In the genomic region with DNA sequence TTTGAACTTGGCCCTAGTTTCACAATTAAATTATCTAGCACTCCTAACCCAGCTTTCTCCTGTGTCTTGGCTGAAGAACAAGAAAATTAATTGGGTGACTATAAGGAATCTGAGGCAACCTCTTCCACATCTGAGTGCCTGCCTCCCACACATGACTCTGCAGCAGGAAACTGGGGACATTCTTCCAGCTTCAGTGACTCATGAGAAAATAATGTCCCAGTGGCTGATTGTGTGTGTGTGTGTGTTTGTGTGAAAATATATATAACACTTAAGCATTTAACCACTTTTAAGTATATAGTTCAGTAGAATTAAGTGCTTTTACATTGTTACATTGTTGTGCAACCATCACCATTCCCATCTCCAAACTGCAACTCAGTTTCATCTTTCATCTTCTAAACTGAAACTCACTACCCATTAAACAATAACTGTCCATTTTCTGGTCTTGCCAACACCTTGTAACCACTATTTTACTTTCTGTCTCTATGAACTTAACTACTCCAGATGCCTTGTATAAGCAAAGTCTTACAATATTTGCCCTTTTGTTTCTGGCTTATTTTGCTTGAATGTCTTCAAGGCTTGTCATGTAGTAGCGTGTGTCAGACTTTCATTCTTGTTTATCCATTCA, we compare ENCODE assay signal across 8 cellular contexts. TPM values are rescaled to one million over a fixed set of nuclear protein-coding genes. Genes with fewer than 3 reads are reported as not detected.
DNase-seq lines count a peak whose midpoint lies in the region; ATAC-seq and TF ChIP-seq lines count a peak whose summit lies in the region.

No MANE protein-coding gene starts in this region.

- ATAC-seq in naive B cell (ENCODE audit: low read depth in 2 of 2) (no peak), GM18909 (IDR thresholded peaks at IDR 0.05; ENCODE audit: poor library complexity, unreplicated experiment) (no peak), GM19035 (IDR thresholded peaks at IDR 0.05; ENCODE audit: unreplicated experiment) (no peak), GM19023 (IDR thresholded peaks at IDR 0.05; ENCODE audit: unreplicated experiment) (no peak)

- peak overlapping the region in 1 of 8 donors; percentile 30 for H3K4me3 Mint-ChIP-seq in naive B cell

- DNase-seq in Ammon's horn (ENCODE audit: low spot score) (peak; percentile 11), MG63 (peak; percentile 61), dermis microvascular lymphatic vessel endothelial cell (ENCODE audit: low read depth in 2 of 2) (peak; percentile 45 to 89), naive B cell (no peak), tibial nerve (ENCODE audit: low spot score in 2 of 2) (no peak)

- H3K9me3 Mint-ChIP-seq in naive B cell: no peaks in the 10 kb centered on the region

- no peaks in the 10 kb centered on the region for H3K27me3 Mint-ChIP-seq in naive B cell

- H3K27ac Mint-ChIP-seq in naive B cell: peak overlapping the region in 5 of 6 donors; percentile 10 to 95 (median 37)

- H3K36me3 ChIP-seq in MG63 (peaks cover 38% of the 10 kb centered on the region), tibial nerve (peaks cover 0 to 92% (median 32%) of the 10 kb centered on the region in 3 donors)

- TF ChIP-seq EP300 in tibial nerve (IDR thresholded peaks at IDR 0.05): peak in 1 of 2 donors; percentile 34

- H3K4me1 ChIP-seq in tibial nerve: peaks cover 0 to 43% (median 25%) of the 10 kb centered on the region in 4 donors

- no peak overlapping the region for H3K4me3 ChIP-seq in MG63
- no peak overlapping the region for H3K4me3 ChIP-seq in tibial nerve

- H3K4me1 Mint-ChIP-seq in naive B cell: peaks cover 67 to 78% (median 72%) of the 10 kb centered on the region in 3 donors

- TF ChIP-seq CTCF in tibial nerve (IDR thresholded peaks at IDR 0.05): no peak

- H3K9me3 ChIP-seq in MG63: no peaks in the 10 kb centered on the region
- H3K9me3 ChIP-seq in tibial nerve: no peaks in the 10 kb centered on the region

- H3K36me3 Mint-ChIP-seq in naive B cell: peaks cover 52 to 53% of the 10 kb centered on the region in 2 donors

- TF ChIP-seq POLR2A in tibial nerve (IDR thresholded peaks at IDR 0.05): no peak

- WGBS in tibial nerve, 2 donors: 96 to 100% methylated on average over 1 of the region's 1 CpG

- H3K27me3 ChIP-seq in MG63 (no peaks in the 10 kb centered on the region), tibial nerve (no peaks in the 10 kb centered on the region)

- H3K27ac ChIP-seq in tibial nerve: peak overlapping the region in 2 of 4 donors; percentile 42 to 87

RNA-seq across cellular contexts. Expression of a gene that starts 8.7 kb away (rescaled TPM):
- 1.4 and 1.8 TPM in 2 replicates for total RNA-seq in MG63 (2014; rRNA removed; shearing (Covaris generic); ENCODE audit: low replicate concordance)
- 4.7 and 6.3 TPM in 2 replicates for total RNA-seq in dermis microvascular lymphatic vessel endothelial cell
- 10 to 100 TPM in 5 of 6 donors, 1 to 10 TPM in 1; 8.4 to 25.9 (median 19.5) TPM for polyA plus RNA-seq in naive B cell (ENCODE audit: low read depth in 6 of 6)
- total RNA-seq in tibial nerve: 10 to 100 TPM in 2 of 4 donors, 1 to 10 TPM in 2; 8.8 to 12.2 (median 9.5) TPM

RNA-seq across cellular contexts. Expression of a gene that starts 40.8 kb away (rescaled TPM):
- total RNA-seq in MG63 (2014; rRNA removed; shearing (Covaris generic); ENCODE audit: low replicate concordance): not detected in 2 replicates
- total RNA-seq in dermis microvascular lymphatic vessel endothelial cell: not detected in 2 replicates
- not detected for polyA plus RNA-seq in naive B cell (ENCODE audit: low read depth in 6 of 6)
- total RNA-seq in tibial nerve: not detected

Comparison
In these comparisons a context has a peak if more than half of its experiments do, and no peak if none do; other contexts are left out.
1. DNase-seq: peak in Ammon's horn (single experiment), MG63 (single experiment) and dermis microvascular lymphatic vessel endothelial cell (2 of 2); none in naive B cell (single experiment) and tibial nerve (0 of 2).